In the genomic region with DNA sequence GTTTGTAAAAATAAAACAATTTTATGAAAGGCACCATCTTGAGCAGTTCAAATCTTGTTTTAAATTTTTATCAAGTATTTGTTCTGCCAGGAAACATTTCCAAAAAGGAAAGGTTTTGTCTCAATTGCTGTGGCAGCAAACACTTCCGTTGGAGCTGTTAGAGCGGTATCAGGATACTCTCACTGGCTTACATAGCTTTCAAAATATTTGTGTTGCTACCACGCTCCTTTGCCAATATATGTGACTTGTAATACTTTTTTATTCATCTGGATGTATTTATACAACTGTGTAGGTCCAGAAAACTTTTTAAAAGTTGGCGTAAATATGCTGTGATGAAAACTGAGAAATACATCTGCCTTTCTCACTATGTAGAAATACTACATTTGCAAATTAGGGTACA, we compare ENCODE assay signal across 22 cellular contexts. TPM values are rescaled to one million over a fixed set of nuclear protein-coding genes. Genes with fewer than 3 reads are reported as not detected.
DNase-seq lines count a peak whose midpoint lies in the region; ATAC-seq, FAIRE-seq and TF ChIP-seq lines count a peak whose summit lies in the region.
"Had no signal": no experiment of that assay in that cellular context is flagged by ENCODE, and none has a peak within 500 bp of the region (broad histone marks: within the 10 kb centered on the region; RNA-seq: fewer than 3 reads in every experiment).

No MANE protein-coding gene starts in this region.

- intact Hi-C loops in esophagus muscularis mucosa (cut with DNase I) (no loop called here), right cardiac atrium (cut with DNase I) (no loop called here)

- 39% methylated on average over 4 of the region's 4 CpGs for WGBS in esophagus muscularis mucosa
- 19% methylated on average over 4 of the region's 4 CpGs for WGBS in right cardiac atrium
- WGBS in smooth muscle cell (ENCODE audit: low lambda C conversion rate), result 58% methylated on average over 4 of the region's 4 CpGs
- WGBS in small intestine, 3 donors, result 54 to 84% (median 76%) methylated on average over 4 of the region's 4 CpGs

- peaks cover 6% of the 10 kb centered on the region for H3F3A ChIP-seq in smooth muscle cell (ENCODE audit: low read depth)

- H3K4me1 ChIP-seq in esophagus muscularis mucosa (peaks cover 45 to 60% (median 55%) of the 10 kb centered on the region in 4 donors), right cardiac atrium (ENCODE audit: control insufficient read depth, insufficient read depth, low read length) (peaks cover 8% of the 10 kb centered on the region), smooth muscle cell (ENCODE audit: low read depth) (peaks cover 30% of the 10 kb centered on the region), small intestine (ENCODE audit: control insufficient read depth in 2 of 2, insufficient read depth in 1 of 2, low read depth in 1 of 2, low read length in 1 of 2) (no peaks in the 10 kb centered on the region)
- H3K4me1 ChIP-seq: ascending aorta had no signal

- TF ChIP-seq CTCF in esophagus muscularis mucosa (IDR thresholded peaks at IDR 0.05) (no peak), smooth muscle cell (IDR thresholded peaks at IDR 0.05; ENCODE audit: borderline replicate concordance, insufficient read depth, poor library complexity, severe bottlenecking) (no peak)

- no peak overlapping the region for H3K4me3 ChIP-seq in MG63
- H3K4me3 ChIP-seq in esophagus muscularis mucosa, result no peak overlapping the region
- H3K4me3 ChIP-seq in right cardiac atrium (ENCODE audit: low read length), result no peak overlapping the region
- no peak overlapping the region for H3K4me3 ChIP-seq in smooth muscle cell
- no peak overlapping the region for H3K4me3 ChIP-seq in small intestine (ENCODE audit: low read depth in 1 of 2, low read length in 2 of 2)
- H3K4me3 ChIP-seq: ascending aorta, upper lobe of right lung had no signal

- peaks cover 18% of the 10 kb centered on the region for H4K20me1 ChIP-seq in smooth muscle cell (ENCODE audit: low read depth)

- H3K27ac ChIP-seq in esophagus muscularis mucosa (replicated peaks in 1 of 4) (peak overlapping the region in 3 of 4 donors; percentile 42 to 68 (median 60)), right cardiac atrium (ENCODE audit: low read length) (no peak overlapping the region), smooth muscle cell (ENCODE audit: low read depth) (peak overlapping the region; percentile 6), small intestine (ENCODE audit: low read depth in 1 of 2, low read length in 1 of 2) (no peak overlapping the region)
- H3K27ac ChIP-seq: upper lobe of right lung, WERI-Rb-1 had no signal

- no peak overlapping the region for H2AFZ ChIP-seq in smooth muscle cell (ENCODE audit: low read depth)

- TF ChIP-seq EP300 in esophagus muscularis mucosa (IDR thresholded peaks at IDR 0.05), result no peak

- FAIRE-seq in small intestine (lab: Jason Lieb, UNC), result no peak
- FAIRE-seq: kidney had no signal

- H3K9ac ChIP-seq in smooth muscle cell (ENCODE audit: low read depth), result no peak overlapping the region

- no peaks in the 10 kb centered on the region for H3K9me3 ChIP-seq in MG63
- no peaks in the 10 kb centered on the region for H3K9me3 ChIP-seq in esophagus muscularis mucosa
- H3K9me3 ChIP-seq in right cardiac atrium (ENCODE audit: control insufficient read depth, low read length), result no peaks in the 10 kb centered on the region
- H3K9me3 ChIP-seq in smooth muscle cell (replicated peaks; ENCODE audit: low read depth), result no peaks in the 10 kb centered on the region
- H3K9me3 ChIP-seq in small intestine (ENCODE audit: control insufficient read depth, low read depth), result no peaks in the 10 kb centered on the region
- H3K9me3 ChIP-seq: ascending aorta, upper lobe of right lung had no signal

- peaks cover 20% of the 10 kb centered on the region for H3K79me2 ChIP-seq in smooth muscle cell (ENCODE audit: low read depth)

- H3K4me2 ChIP-seq in smooth muscle cell, result peak overlapping the region; percentile 38

- H3K36me3 ChIP-seq in MG63, result no peaks in the 10 kb centered on the region; the same call in none of the 2 replicates
- no peaks in the 10 kb centered on the region for H3K36me3 ChIP-seq in esophagus muscularis mucosa
- no peaks in the 10 kb centered on the region for H3K36me3 ChIP-seq in smooth muscle cell (ENCODE audit: low read depth)
- H3K36me3 ChIP-seq in small intestine (ENCODE audit: control insufficient read depth in 2 of 2, insufficient read depth in 2 of 2, low read length in 2 of 2), result no peaks in the 10 kb centered on the region
- H3K36me3 ChIP-seq: ascending aorta, upper lobe of right lung, WERI-Rb-1 had no signal

- peak; percentile 15 for DNase-seq in MG63
- DNase-seq in esophagus muscularis mucosa (ENCODE audit: extremely low spot score), result no peak
- DNase-seq in right cardiac atrium, result no peak
- no peak for DNase-seq in smooth muscle cell (lab: John Stamatoyannopoulos, UW; ENCODE audit: unreplicated experiment)
- DNase-seq in DMS 273 treated with DMSO at 0.1 percent for 48 hours (lab: John Stamatoyannopoulos, UW), result no peak
- DNase-seq in small intestine, result no peak
- DNase-seq: activated CD4-positive, alpha-beta T cell treated with anti-CD3 and anti-CD28 coated beads, Interleukin-2, amount 50 U/mL, for 48 hours; activated naive CD4-positive, alpha-beta T cell treated with anti-CD3 and anti-CD28 coated beads for 36 hours; activated T-cell treated with anti-CD3 and anti-CD28 coated beads for 4 hours; EL; kidney; midbrain; NCI-H1105 treated with DMSO at 0.1 percent for 48 hours; NCI-H2107; NCI-H524 treated with DMSO at 0.1 percent for 48 hours; nephron progenitor cell; stimulated activated naive CD4-positive, alpha-beta T cell treated with Interleukin-2 at 50 U/mL for 16 hours; upper lobe of right lung; WERI-Rb-1 had no signal

- no peak for TF ChIP-seq POLR2A in esophagus muscularis mucosa (IDR thresholded peaks at IDR 0.05; ENCODE audit: low read depth)

- ATAC-seq in right cardiac atrium (peak; percentile 69 to 76), HG03196 (IDR thresholded peaks at IDR 0.05; ENCODE audit: unreplicated experiment) (no peak)
- ATAC-seq: HCT116, upper lobe of right lung had no signal

- no peaks in the 10 kb centered on the region for H3K27me3 ChIP-seq in MG63
- no peaks in the 10 kb centered on the region for H3K27me3 ChIP-seq in esophagus muscularis mucosa
- H3K27me3 ChIP-seq in right cardiac atrium (ENCODE audit: control insufficient read depth, insufficient read depth), result no peaks in the 10 kb centered on the region
- H3K27me3 ChIP-seq in smooth muscle cell (ENCODE audit: low read depth), result no peaks in the 10 kb centered on the region
- no peaks in the 10 kb centered on the region for H3K27me3 ChIP-seq in small intestine (ENCODE audit: control insufficient read depth in 2 of 2, insufficient read depth in 2 of 2, low read length in 2 of 2)
- H3K27me3 ChIP-seq: ascending aorta, upper lobe of right lung had no signal

RNA-seq across cellular contexts. Expression of a gene that starts 37.8 kb away (rescaled TPM):
- total RNA-seq in MG63 (2014; rRNA removed; shearing (Covaris generic); ENCODE audit: low replicate concordance), result 1.3 and 8.7 TPM in 2 replicates
- total RNA-seq in esophagus muscularis mucosa, result 10 to 100 TPM in 3 of 4 donors, 1 to 10 TPM in 1; 8.6 to 15.6 (median 11.7) TPM
- total RNA-seq in right cardiac atrium, result 10 to 100 TPM; 35.4 to 46.5 (median 38.8) TPM
- 10.5 TPM for polyA plus RNA-seq in right cardiac atrium
- total RNA-seq in smooth muscle cell, result 6.6 and 9.0 TPM in 2 replicates
- polyA plus RNA-seq in smooth muscle cell, result 7.2 and 13.3 TPM in 2 replicates
- 10 to 100 TPM; 11.3 to 26.4 (median 21.3) TPM for polyA plus RNA-seq in small intestine

Comparison
In these comparisons a context has a peak if more than half of its experiments do, and no peak if none do; other contexts are left out.
1. H3K27ac ChIP-seq: peak in esophagus muscularis mucosa (3 of 4) and smooth muscle cell (single experiment); none in right cardiac atrium (single experiment) and small intestine (0 of 2).